In the genomic region with DNA sequence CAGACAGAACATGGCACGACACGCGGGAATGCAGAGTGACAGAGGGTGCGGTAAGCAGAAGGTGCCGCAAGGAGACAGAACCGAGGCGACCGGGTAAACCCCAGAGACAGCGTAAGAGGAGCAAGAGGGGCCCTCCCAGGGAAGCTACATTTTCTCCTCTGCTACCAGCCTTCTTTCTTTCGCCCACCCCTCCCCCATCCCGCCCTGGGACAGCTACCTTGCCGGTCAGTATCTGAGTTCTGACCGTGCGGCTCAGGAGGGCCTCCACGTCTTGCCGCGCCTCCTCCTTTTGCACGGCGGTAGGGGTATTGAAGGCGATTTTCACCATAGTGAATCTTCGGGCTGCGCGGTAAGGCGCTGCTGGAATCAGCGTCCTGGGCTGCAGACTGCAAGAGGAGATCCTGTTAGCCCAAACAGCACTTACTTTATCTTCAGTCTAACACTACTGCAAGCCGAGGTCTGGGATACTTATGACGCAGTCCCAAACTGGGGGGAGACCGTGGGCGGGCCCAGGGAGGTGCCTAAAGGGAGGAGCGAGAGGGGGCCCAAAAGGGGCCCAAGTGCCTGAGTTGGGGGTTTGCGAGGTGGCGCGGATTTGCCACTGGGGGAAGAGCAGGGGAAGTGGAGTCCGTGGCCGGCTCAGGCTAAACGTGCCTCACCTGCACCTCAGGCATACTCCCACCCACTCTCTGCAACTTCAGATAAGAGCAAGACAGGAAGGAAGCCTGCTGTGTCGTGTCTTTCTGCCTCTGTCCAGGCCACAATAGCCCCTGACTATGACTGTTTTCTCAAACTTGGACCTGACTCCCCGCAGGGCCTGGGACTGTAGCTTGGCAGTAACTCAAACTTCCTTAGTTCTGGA, we compare ENCODE assay signal across 7 cellular contexts. TPM values are rescaled to one million over a fixed set of nuclear protein-coding genes. Genes with fewer than 3 reads are reported as not detected.
DNase-seq lines count a peak whose midpoint lies in the region; ATAC-seq and TF ChIP-seq lines count a peak whose summit lies in the region.

A gene (minus strand): TSS at position 447 of the 862 bp plus-strand sequence. CDS start 119 bp downstream, at position 328.

- TF ChIP-seq CTCF in endodermal cell (conservative IDR thresholded peaks at IDR 0.05) (no peak), neural cell (IDR thresholded peaks at IDR 0.05; ENCODE audit: poor library complexity, severe bottlenecking) (no peak)

- 3% methylated on average over 38 of the region's 38 CpGs; no CpG with 5 or more reads in 1 of the 2 experiments for WGBS in endodermal cell (ENCODE audit: insufficient coverage in 1 of 2, insufficient read length in 1 of 2), 2 experiments

- H3K79me2 ChIP-seq in neural cell (replicated peaks; ENCODE audit: insufficient read depth, low read length): no peaks in the 10 kb centered on the region

- TF ChIP-seq EP300 in neural cell (conservative IDR thresholded peaks at IDR 0.05; ENCODE audit: poor library complexity, severe bottlenecking): no peak

- H3K4me2 ChIP-seq in neural cell (ENCODE audit: low read length): no peak within 1 kb of the TSS

- peak within 1 kb of the TSS; percentile 95 for H3K27ac Mint-ChIP-seq in activated CD4-positive, alpha-beta memory T cell treated with anti-CD3 and anti-CD28 coated beads, Interleukin-2, amount 10 ng/mL, durations not matched to agents 7 days and 5 days
- H3K27ac Mint-ChIP-seq in endodermal cell: peak within 1 kb of the TSS; percentile 93

- H3K27me3 Mint-ChIP-seq in activated CD4-positive, alpha-beta memory T cell treated with anti-CD3 and anti-CD28 coated beads, Interleukin-2, amount 10 ng/mL, durations not matched to agents 7 days and 5 days: no peaks in the 10 kb centered on the region
- no peaks in the 10 kb centered on the region for H3K27me3 Mint-ChIP-seq in endodermal cell (ENCODE audit: insufficient read depth)

- no peak within 1 kb of the TSS for H2AFZ ChIP-seq in neural cell (ENCODE audit: low read depth, low read length)

- peak within 1 kb of the TSS; percentile 94 for H3K4me3 Mint-ChIP-seq in activated CD4-positive, alpha-beta memory T cell treated with anti-CD3 and anti-CD28 coated beads, Interleukin-2, amount 10 ng/mL, durations not matched to agents 7 days and 5 days
- H3K4me3 Mint-ChIP-seq in endodermal cell: peak within 1 kb of the TSS; percentile 67

- no peaks in the 10 kb centered on the region for H3K27me3 ChIP-seq in endodermal cell (ENCODE audit: control insufficient read depth, insufficient read depth, low read length, poor library complexity, severe bottlenecking)
- no peaks in the 10 kb centered on the region for H3K27me3 ChIP-seq in neural cell (ENCODE audit: insufficient read depth, low read depth, low read length)
- H3K27me3 ChIP-seq in stomach smooth muscle (ENCODE audit: control insufficient read depth in 1 of 2, insufficient read depth in 2 of 2, low read length in 2 of 2): peaks cover 0 to 7% of the 10 kb centered on the region in 2 donors

- H3K9me3 ChIP-seq in endodermal cell (ENCODE audit: control insufficient read depth, low read length) (no peaks in the 10 kb centered on the region), neural cell (ENCODE audit: low read length) (no peaks in the 10 kb centered on the region), stomach smooth muscle (ENCODE audit: control insufficient read depth in 2 of 2, low read length in 2 of 2) (no peaks in the 10 kb centered on the region)

- peaks cover 22% of the 10 kb centered on the region for H3K36me3 Mint-ChIP-seq in activated CD4-positive, alpha-beta memory T cell treated with anti-CD3 and anti-CD28 coated beads, Interleukin-2, amount 10 ng/mL, durations not matched to agents 7 days and 5 days (ENCODE audit: low read depth)
- peaks cover 4% of the 10 kb centered on the region for H3K36me3 Mint-ChIP-seq in endodermal cell (ENCODE audit: low read depth)

- no peaks in the 10 kb centered on the region for H3K9me3 Mint-ChIP-seq in activated CD4-positive, alpha-beta memory T cell treated with anti-CD3 and anti-CD28 coated beads, Interleukin-2, amount 10 ng/mL, durations not matched to agents 7 days and 5 days
- peaks cover 29% of the 10 kb centered on the region for H3K9me3 Mint-ChIP-seq in endodermal cell

- no peak within 1 kb of the TSS for H3K27ac ChIP-seq in endodermal cell (ENCODE audit: low read depth, low read length)
- no peak within 1 kb of the TSS for H3K27ac ChIP-seq in neural cell (ENCODE audit: low read length)
- no peak within 1 kb of the TSS for H3K27ac ChIP-seq in stomach smooth muscle (ENCODE audit: low read length)

- no peaks in the 10 kb centered on the region for H3K36me3 ChIP-seq in endodermal cell (ENCODE audit: control insufficient read depth, insufficient read depth, low read length)
- H3K36me3 ChIP-seq in neural cell (ENCODE audit: insufficient read depth, low read length): no peaks in the 10 kb centered on the region
- no peaks in the 10 kb centered on the region for H3K36me3 ChIP-seq in stomach smooth muscle (ENCODE audit: control insufficient read depth in 2 of 2, insufficient read depth in 2 of 2, low read length in 2 of 2)

- H3K4me3 ChIP-seq in endodermal cell (ENCODE audit: low read length) (peak within 1 kb of the TSS; percentile 83), neural cell (ENCODE audit: low read length) (peak within 1 kb of the TSS; percentile 54), stomach smooth muscle (ENCODE audit: low read length in 2 of 2) (peak within 1 kb of the TSS; percentile 36 to 67)

- ATAC-seq in GM19397 (IDR thresholded peaks at IDR 0.05; ENCODE audit: unreplicated experiment) (peak; percentile 82), HG03442 (IDR thresholded peaks at IDR 0.05; ENCODE audit: unreplicated experiment) (peak; percentile 77)

- H3F3A ChIP-seq in neural cell (ENCODE audit: insufficient read depth, low read length, poor library complexity, severe bottlenecking): no peaks in the 10 kb centered on the region

- CTCF ChIA-PET in activated CD4-positive, alpha-beta memory T cell treated with anti-CD3 and anti-CD28 coated beads, Interleukin-2, amount 10 ng/mL, durations not matched to agents 7 days and 5 days (lab: Charles Lee): interaction anchor here (1.1 to 1.9 kb wide), 4 partner anchors 42 to 201 kb away, joined by 3 to 5 read pairs (median 4); no protein-coding TSS in a partner anchor
- CTCF ChIA-PET in HEK293T (lab: Yijun Ruan, JAX): no interaction called here

- POLR2A ChIA-PET in activated CD4-positive, alpha-beta memory T cell treated with anti-CD3 and anti-CD28 coated beads, Interleukin-2, amount 10 ng/mL, durations not matched to agents 7 days and 5 days (lab: Charles Lee): interaction anchor here (0.9 to 3.9 kb wide), 10 partner anchors 42 to 421 kb away, joined by 3 to 16 read pairs (median 4); a partner anchor contains a TSS
- POLR2A ChIA-PET in HEK293T (lab: Yijun Ruan, JAX): no interaction called here

- peak; percentile 62 for DNase-seq in activated CD4-positive, alpha-beta memory T cell treated with anti-CD3 and anti-CD28 coated beads, Interleukin-2, amount 10 ng/mL, durations not matched to agents 7 days and 5 days
- peak; percentile 83 for DNase-seq in endodermal cell
- DNase-seq in HEK293T (ENCODE audit: extremely low spot score): no peak

- H3K4me1 Mint-ChIP-seq in activated CD4-positive, alpha-beta memory T cell treated with anti-CD3 and anti-CD28 coated beads, Interleukin-2, amount 10 ng/mL, durations not matched to agents 7 days and 5 days: peaks cover 24% of the 10 kb centered on the region
- H3K4me1 Mint-ChIP-seq in endodermal cell: peaks cover 26% of the 10 kb centered on the region

- no peaks in the 10 kb centered on the region for H4K20me1 ChIP-seq in neural cell (ENCODE audit: insufficient read depth)

- no peaks in the 10 kb centered on the region for H3K9me2 ChIP-seq in neural cell (ENCODE audit: insufficient read depth, low read length)

- no peak for TF ChIP-seq RAD21 in neural cell (conservative IDR thresholded peaks at IDR 0.05)

- peaks cover 4% of the 10 kb centered on the region for H3K4me1 ChIP-seq in endodermal cell (ENCODE audit: control insufficient read depth, insufficient read depth, low read length)
- no peaks in the 10 kb centered on the region for H3K4me1 ChIP-seq in stomach smooth muscle (ENCODE audit: control insufficient read depth, insufficient read depth, low read length)

- H3K9ac ChIP-seq in endodermal cell (ENCODE audit: extremely low read depth, low read length, poor library complexity, severe bottlenecking) (peak within 1 kb of the TSS; percentile 60), neural cell (ENCODE audit: low read length) (no peak within 1 kb of the TSS), stomach smooth muscle (ENCODE audit: low read length in 2 of 2) (peak within 1 kb of the TSS in 1 of 2 donors; percentile 33)

TF ChIP-seq in neural cell, 6 proteins besides CTCF, POLR2A, EP300 and RAD21 (continues in another document):
- TF ChIP-seq TAF1 (IDR thresholded peaks at IDR 0.05; ENCODE audit: low read depth): no peak
- TF ChIP-seq EZH2 (IDR thresholded peaks at IDR 0.05; ENCODE audit: borderline replicate concordance, insufficient read depth, low read length, poor library complexity, severe bottlenecking): no peak

TF ChIP-seq in HEK293T, 16 proteins besides CTCF, POLR2A, EP300 and RAD21 (continues in another document):
- TF ChIP-seq ELF4 (IDR thresholded peaks at IDR 0.05) (no peak), FOXA1 (IDR thresholded peaks at IDR 0.05) (no peak), SP1 (IDR thresholded peaks at IDR 0.05) (no peak), ZNF384 (IDR thresholded peaks at IDR 0.05) (no peak), L3MBTL2 (conservative IDR thresholded peaks at IDR 0.05) (no peak), FOXM1 (IDR thresholded peaks at IDR 0.05; ENCODE audit: borderline replicate concordance) (no peak), TARDBP (IDR thresholded peaks at IDR 0.05) (no peak), HDGF (IDR thresholded peaks at IDR 0.05; ENCODE audit: borderline replicate concordance) (no peak), CTBP1 (IDR thresholded peaks at IDR 0.05; ENCODE audit: borderline replicate concordance) (no peak), SUZ12 (IDR thresholded peaks at IDR 0.05) (no peak), FOXK2 (IDR thresholded peaks at IDR 0.05) (no peak)
- TF ChIP-seq, protein P1, sequence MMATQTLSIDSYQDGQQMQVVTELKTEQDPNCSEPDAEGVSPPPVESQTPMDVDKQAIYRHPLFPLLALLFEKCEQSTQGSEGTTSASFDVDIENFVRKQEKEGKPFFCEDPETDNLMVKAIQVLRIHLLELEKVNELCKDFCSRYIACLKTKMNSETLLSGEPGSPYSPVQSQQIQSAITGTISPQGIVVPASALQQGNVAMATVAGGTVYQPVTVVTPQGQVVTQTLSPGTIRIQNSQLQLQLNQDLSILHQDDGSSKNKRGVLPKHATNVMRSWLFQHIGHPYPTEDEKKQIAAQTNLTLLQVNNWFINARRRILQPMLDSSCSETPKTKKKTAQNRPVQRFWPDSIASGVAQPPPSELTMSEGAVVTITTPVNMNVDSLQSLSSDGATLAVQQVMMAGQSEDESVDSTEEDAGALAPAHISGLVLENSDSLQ (IDR thresholded peaks at IDR 0.05): no peak

RNA-seq across cellular contexts. Expression of the gene that starts here (rescaled TPM):
- total RNA-seq in activated CD4-positive, alpha-beta memory T cell treated with anti-CD3 and anti-CD28 coated beads, Interleukin-2, amount 10 ng/mL, durations not matched to agents 7 days and 5 days: 100 to 1,000 TPM; 145 to 157 TPM
- total RNA-seq in endodermal cell: 10 to 100 TPM; 24.8 to 40.8 TPM
- 12.4 TPM for polyA plus RNA-seq in endodermal cell (2013, experiment 1 of 2)
- 12.6 TPM for polyA plus RNA-seq in endodermal cell (2013, experiment 2 of 2)
- not detected in 2 replicates for polyA plus RNA-seq in neural cell
- not detected in 2 replicates for polyA minus RNA-seq in neural cell
